35 cellular contexts compared by ENCODE assay signal in the genomic region with DNA sequence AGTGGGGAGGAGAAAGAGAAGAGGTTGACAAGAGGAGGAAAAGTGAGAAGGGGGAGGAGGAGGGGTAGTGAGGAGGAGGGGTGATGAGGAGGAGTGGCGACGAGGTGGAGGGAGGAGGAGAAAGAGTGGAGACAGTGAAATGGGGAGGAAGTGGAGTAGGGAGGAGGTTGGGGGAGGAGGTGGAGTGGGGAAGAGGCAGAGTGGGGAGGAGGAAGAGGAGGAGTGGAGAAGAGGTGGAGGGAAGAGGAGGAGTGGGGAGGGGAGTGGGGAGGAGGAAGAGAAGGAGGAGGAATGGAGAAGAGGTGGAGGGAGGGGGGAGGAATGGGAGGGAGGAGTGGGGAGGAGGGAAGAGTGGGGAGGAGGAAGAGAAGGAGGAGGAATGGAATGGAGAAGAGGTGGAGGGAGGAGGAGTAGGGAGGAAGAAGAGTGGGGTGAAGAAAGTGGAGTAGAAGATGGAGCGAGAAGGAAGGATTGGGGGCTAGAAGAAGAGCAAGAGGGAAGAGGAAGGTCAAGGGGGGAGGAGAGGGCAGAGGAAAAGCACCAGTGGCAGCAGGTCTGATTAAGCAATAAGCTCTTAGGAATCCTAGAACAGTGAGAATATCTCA. TPM values are rescaled to one million over a fixed set of nuclear protein-coding genes. Genes with fewer than 3 reads are reported as not detected.
"Had no signal": no experiment of that assay in that cellular context is flagged by ENCODE, and none has a peak within 500 bp of the region (broad histone marks: within the 10 kb centered on the region; RNA-seq: fewer than 3 reads in every experiment).

No MANE protein-coding gene starts in this region.

- H3K36me3 ChIP-seq: neutrophil had no signal

- H3K27me3 ChIP-seq: esophagus squamous epithelium, heart right ventricle, left lung, neutrophil, pancreas, thyroid gland, vagina had no signal

- H3K4me2 ChIP-seq: smooth muscle cell had no signal

- DNase-seq: dermis blood vessel endothelial cell; effector memory CD8-positive, alpha-beta T cell; erythroblast; esophagus squamous epithelium; foreskin melanocyte; glutamatergic neuron; heart right ventricle; hippocampal formation; left cardiac atrium; left lung; mesenchymal stem cell; mucosa of descending colon; naive B cell; pancreas; stimulated activated CD4-positive, alpha-beta T cell treated with anti-CD3 and anti-CD28 coated beads, Interleukin-12 subunit alpha, Interleukin-12 subunit beta, amount 100 ng/mL, for 4 hours; stimulated activated CD4-positive, alpha-beta T cell treated with anti-CD3 and anti-CD28 coated beads, Interleukin-1b, Interleukin-23, amount 100 ng/mL, for 48 hours; stimulated activated CD4-positive, alpha-beta T cell treated with anti-CD3 and anti-CD28 coated beads, Interleukin-4, amount 100 ng/mL, for 1 hour; stimulated activated CD8-positive, alpha-beta memory T cell treated with anti-CD3 and anti-CD28 coated beads, Interleukin-4, amount 100 ng/mL, for 48 hours; stimulated activated naive CD4-positive, alpha-beta T cell; stimulated activated naive CD8-positive, alpha-beta T cell treated with anti-CD3 and anti-CD28 coated beads, Interleukin-15, amount 100 ng/mL, for 72 hours; thyroid gland; trophoblast cell had no signal

- H3K9me3 ChIP-seq: esophagus squamous epithelium, heart right ventricle, left lung, mucosa of descending colon, neutrophil, pancreas, thyroid gland, vagina had no signal

- ATAC-seq: effector memory CD8-positive, alpha-beta T cell; heart right ventricle; left cardiac atrium; left lung; mucosa of descending colon; natural killer cell treated with Interleukin-12 subunit alpha and Interleukin-12 subunit beta and Interleukin-15 and Interleukin-18, amount 100 ng/mL, for 72 hours; pancreas; sciatic nerve; stimulated activated naive CD8-positive, alpha-beta T cell treated with anti-CD3 and anti-CD28 coated beads, Interleukin-15, amount 100 ng/mL, for 72 hours had no signal

- H3K27ac ChIP-seq: esophagus squamous epithelium, heart right ventricle, left lung, neutrophil, pancreas, thyroid gland, vagina had no signal

- H3K4me3 ChIP-seq: esophagus squamous epithelium, heart right ventricle, left lung, mucosa of descending colon, pancreas, smooth muscle cell, thyroid gland, vagina had no signal

- FAIRE-seq: endometrium, islet of Langerhans, pancreas had no signal

- H3K4me1 ChIP-seq: left lung, pancreas, thyroid gland, vagina had no signal

RNA-seq across cellular contexts. Expression of a gene that starts 50.0 kb away (rescaled TPM):
- total RNA-seq: dermis blood vessel endothelial cell; esophagus squamous epithelium; heart right ventricle; kidney epithelial cell; left cardiac atrium; left lung; lower leg skin; lung microvascular endothelial cell; natural killer cell treated with Interleukin-12 subunit alpha and Interleukin-12 subunit beta and Interleukin-15 and Interleukin-18, amount 100 ng/mL, for 72 hours; omental fat pad; posterior vena cava; sciatic nerve; smooth muscle cell; thyroid gland; ureter; vagina had no signal
- polyA plus RNA-seq: heart right ventricle, smooth muscle cell had no signal
